Comparison of ENCODE assay signal across 22 cellular contexts in genomic region chr4:178917756-178918155, GRCh38.
"Had no signal": no experiment of that assay in that cellular context is flagged by ENCODE, and none has a peak within 500 bp of the region (broad histone marks: within the 10 kb centered on the region; RNA-seq: fewer than 3 reads in every experiment).

No MANE protein-coding gene starts in this region.

- ATAC-seq: activated CD8-positive, alpha-beta T cell treated with anti-CD3 and anti-CD28 coated beads, Interleukin-2, amount 10 ng/mL, durations not matched to agents 7 days and 5 days; activated T-cell treated with anti-CD3 and anti-CD28 coated beads, Interleukin-2, amount 50 U/mL, for 4 hours; body of pancreas; left colon; lower lobe of right lung; natural killer cell; pancreas; sciatic nerve; stimulated activated effector memory CD8-positive, alpha-beta T cell treated with anti-CD3 and anti-CD28 coated beads, Interleukin-12 subunit alpha, Interleukin-12 subunit beta, amount 100 ng/mL, for 72 hours had no signal

- H3K36me3 ChIP-seq: lower lobe of right lung, neutrophil, pancreas, stomach, vagina had no signal

- H3K4me3 ChIP-seq: body of pancreas, dorsolateral prefrontal cortex, lower lobe of right lung, pancreas, stomach, vagina had no signal

- H3K9me3 ChIP-seq: body of pancreas, lower lobe of right lung, pancreas, vagina had no signal

- H3K27me3 ChIP-seq: body of pancreas, dorsolateral prefrontal cortex, neutrophil, pancreas, stomach, vagina had no signal

- H3K27ac Mint-ChIP-seq: activated CD4-positive, alpha-beta T cell treated with anti-CD3 and anti-CD28 coated beads, Interleukin-2, amount 10 ng/mL, durations not matched to agents 24 days and 14 days; activated CD8-positive, alpha-beta T cell treated with anti-CD3 and anti-CD28 coated beads, Interleukin-2, amount 10 ng/mL, durations not matched to agents 7 days and 5 days; activated naive CD4-positive, alpha-beta T cell treated with anti-CD3 and anti-CD28 coated beads for 36 hours; natural killer cell; stimulated activated effector memory CD8-positive, alpha-beta T cell treated with anti-CD3 and anti-CD28 coated beads, Interleukin-12 subunit alpha, Interleukin-12 subunit beta, amount 100 ng/mL, for 72 hours had no signal

- H3K27me3 Mint-ChIP-seq: activated CD4-positive, alpha-beta T cell treated with anti-CD3 and anti-CD28 coated beads, Interleukin-2, amount 10 ng/mL, durations not matched to agents 24 days and 14 days had no signal

- H3K4me1 ChIP-seq: body of pancreas, lower lobe of right lung, pancreas, stomach, vagina had no signal

- H3K4me3 Mint-ChIP-seq: activated CD4-positive, alpha-beta T cell treated with anti-CD3 and anti-CD28 coated beads, Interleukin-2, amount 10 ng/mL, durations not matched to agents 24 days and 14 days; activated CD8-positive, alpha-beta T cell treated with anti-CD3 and anti-CD28 coated beads, Interleukin-2, amount 10 ng/mL, durations not matched to agents 7 days and 5 days; activated naive CD4-positive, alpha-beta T cell treated with anti-CD3 and anti-CD28 coated beads for 36 hours; activated T-cell treated with anti-CD3 and anti-CD28 coated beads, Interleukin-2, amount 50 U/mL, for 4 hours; natural killer cell; stimulated activated effector memory CD8-positive, alpha-beta T cell treated with anti-CD3 and anti-CD28 coated beads, Interleukin-12 subunit alpha, Interleukin-12 subunit beta, amount 100 ng/mL, for 72 hours had no signal

- H3K9me3 Mint-ChIP-seq: activated CD4-positive, alpha-beta T cell treated with anti-CD3 and anti-CD28 coated beads, Interleukin-2, amount 10 ng/mL, durations not matched to agents 24 days and 14 days had no signal

- H3K27ac ChIP-seq: body of pancreas, dorsolateral prefrontal cortex, epithelial cell of prostate, lower lobe of right lung, neutrophil, pancreas, stomach, vagina had no signal

- H3K36me3 Mint-ChIP-seq: natural killer cell; stimulated activated effector memory CD8-positive, alpha-beta T cell treated with anti-CD3 and anti-CD28 coated beads, Interleukin-12 subunit alpha, Interleukin-12 subunit beta, amount 100 ng/mL, for 72 hours had no signal

- DNase-seq: activated CD4-positive, alpha-beta T cell treated with anti-CD3 and anti-CD28 coated beads, Interleukin-2, amount 10 ng/mL, durations not matched to agents 24 days and 14 days; activated CD8-positive, alpha-beta memory T cell treated with anti-CD3 and anti-CD28 coated beads, Interleukin-2, amount 50 U/mL, for 4 hours; activated CD8-positive, alpha-beta T cell treated with anti-CD3 and anti-CD28 coated beads, Interleukin-2, amount 10 ng/mL, durations not matched to agents 7 days and 5 days; activated naive CD4-positive, alpha-beta T cell treated with anti-CD3 and anti-CD28 coated beads for 36 hours; activated T-cell treated with anti-CD3 and anti-CD28 coated beads, Interleukin-2, amount 50 U/mL, for 4 hours; body of pancreas; dorsolateral prefrontal cortex; foreskin fibroblast; hippocampal formation; left colon; lower lobe of right lung; natural killer cell; pancreas; stimulated activated CD4-positive, alpha-beta T cell treated with anti-CD3 and anti-CD28 coated beads, Interleukin-4, amount 100 ng/mL, for 24 hours; stomach; T-helper 9 cell; trophoblast cell had no signal

- H3K4me1 Mint-ChIP-seq: activated CD4-positive, alpha-beta T cell treated with anti-CD3 and anti-CD28 coated beads, Interleukin-2, amount 10 ng/mL, durations not matched to agents 24 days and 14 days; natural killer cell; stimulated activated effector memory CD8-positive, alpha-beta T cell treated with anti-CD3 and anti-CD28 coated beads, Interleukin-12 subunit alpha, Interleukin-12 subunit beta, amount 100 ng/mL, for 72 hours had no signal
